In the genomic region with DNA sequence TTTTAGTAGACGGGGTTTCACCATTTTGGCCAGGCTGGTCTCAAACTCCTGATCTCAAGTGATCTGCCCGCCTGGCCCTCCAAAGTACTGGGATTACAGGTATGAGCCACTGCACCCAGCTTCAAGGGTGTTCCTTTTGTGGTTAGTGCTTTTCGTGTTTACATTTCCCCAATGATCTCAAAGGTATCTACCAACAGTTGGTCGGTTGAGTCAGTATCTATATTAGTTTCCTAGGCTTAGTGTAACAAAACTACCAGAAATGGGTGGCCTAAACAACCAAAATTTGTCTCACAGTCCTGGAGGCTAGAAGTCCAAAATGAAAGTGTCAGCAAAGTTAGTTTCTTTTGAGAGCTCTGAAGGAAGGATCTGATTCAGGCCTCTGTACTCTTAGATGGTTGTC, we compare ENCODE assay signal across 15 cellular contexts. TPM values are rescaled to one million over a fixed set of nuclear protein-coding genes. Genes with fewer than 3 reads are reported as not detected.
DNase-seq lines count a peak whose midpoint lies in the region; ATAC-seq and TF ChIP-seq lines count a peak whose summit lies in the region.
"Had no signal": no experiment of that assay in that cellular context is flagged by ENCODE, and none has a peak within 500 bp of the region (broad histone marks: within the 10 kb centered on the region; RNA-seq: fewer than 3 reads in every experiment).

No MANE protein-coding gene starts in this region.

- no peaks in the 10 kb centered on the region for H3K9me3 Mint-ChIP-seq in CD8-positive, alpha-beta memory T cell
- H3K9me3 Mint-ChIP-seq in osteocyte (ENCODE audit: unreplicated experiment) (peaks cover 6% of the 10 kb centered on the region), immature natural killer cell (no peaks in the 10 kb centered on the region)
- H3K9me3 Mint-ChIP-seq: GM23338 had no signal

- CTCF ChIA-PET in CD8-positive, alpha-beta memory T cell (lab: Charles Lee): no interaction called here

- H3K27me3 Mint-ChIP-seq in CD8-positive, alpha-beta memory T cell: no peaks in the 10 kb centered on the region
- H3K27me3 Mint-ChIP-seq in osteocyte (ENCODE audit: unreplicated experiment) (no peaks in the 10 kb centered on the region), immature natural killer cell (ENCODE audit: low read depth in 3 of 3) (peaks cover 0 to 1% (median 0%) of the 10 kb centered on the region in 3 donors)

- H3K27ac Mint-ChIP-seq in CD8-positive, alpha-beta memory T cell: peak overlapping the region in 7 of 8 donors; percentile 22 to 78 (median 43)
- no peak overlapping the region for H3K27ac Mint-ChIP-seq in osteocyte (ENCODE audit: unreplicated experiment)
- H3K27ac Mint-ChIP-seq in immature natural killer cell: peak overlapping the region in 1 of 6 donors; percentile 40
- H3K27ac Mint-ChIP-seq: GM23338 had no signal

- no peak overlapping the region for H3K4me3 ChIP-seq in CD8-positive, alpha-beta memory T cell (ENCODE audit: low read length)
- H3K4me3 ChIP-seq in HAP-1: no peak overlapping the region
- H3K4me3 ChIP-seq: BLaER1 treated with 17β-estradiol and CSF1 and Interleukin-3, amounts not matched to agents 10 nM and 100 nM; GM23338; upper lobe of left lung had no signal

- H3K27me3 ChIP-seq in CD8-positive, alpha-beta memory T cell (ENCODE audit: insufficient read depth, low read length, poor library complexity, severe bottlenecking): no peaks in the 10 kb centered on the region
- H3K27me3 ChIP-seq in HAP-1 (ENCODE audit: low read depth): no peaks in the 10 kb centered on the region
- H3K27me3 ChIP-seq: BLaER1 treated with 17β-estradiol and CSF1 and Interleukin-3, amounts not matched to agents 10 nM and 100 nM; upper lobe of left lung had no signal

- peaks cover 38% of the 10 kb centered on the region for H3K36me3 ChIP-seq in CD8-positive, alpha-beta memory T cell (ENCODE audit: insufficient read depth, low read length)
- H3K36me3 ChIP-seq in HAP-1 (replicated peaks): peaks cover 72% of the 10 kb centered on the region

- H3K4me1 ChIP-seq in CD8-positive, alpha-beta memory T cell (ENCODE audit: insufficient read depth, low read length): no peaks in the 10 kb centered on the region
- no peaks in the 10 kb centered on the region for H3K4me1 ChIP-seq in HAP-1
- H3K4me1 ChIP-seq: upper lobe of left lung had no signal

- DNase-seq in CD8-positive, alpha-beta memory T cell: no peak
- DNase-seq in HAP-1 (ENCODE audit: low spot score in 2 of 2): no peak
- DNase-seq in germinal center (ENCODE audit: low spot score): no peak
- DNase-seq in osteocyte (ENCODE audit: extremely low spot score, unreplicated experiment): no peak
- DNase-seq in immature natural killer cell: no peak
- DNase-seq: NCI-H1930, upper lobe of left lung had no signal

- peaks cover 2 to 22% (median 6%) of the 10 kb centered on the region in 3 donors for H3K4me1 Mint-ChIP-seq in CD8-positive, alpha-beta memory T cell
- no peaks in the 10 kb centered on the region for H3K4me1 Mint-ChIP-seq in osteocyte (ENCODE audit: unreplicated experiment)
- peaks cover 0 to 2% of the 10 kb centered on the region in 2 donors for H3K4me1 Mint-ChIP-seq in immature natural killer cell
- H3K4me1 Mint-ChIP-seq: GM23338 had no signal

- H3K36me3 Mint-ChIP-seq in CD8-positive, alpha-beta memory T cell: peaks cover 31 to 77% (median 33%) of the 10 kb centered on the region in 3 donors
- H3K36me3 Mint-ChIP-seq in osteocyte (ENCODE audit: unreplicated experiment) (peaks cover 64% of the 10 kb centered on the region), immature natural killer cell (peaks cover 31 to 53% (median 38%) of the 10 kb centered on the region in 3 donors)

- POLR2A ChIA-PET in CD8-positive, alpha-beta memory T cell (lab: Charles Lee): no interaction called here

- TF ChIP-seq CTCF in osteocyte (IDR thresholded peaks at IDR 0.05): no peak

- in situ Hi-C loops in HAP-1 (cut with MboI; ENCODE audit: low sequenced_read_pairs): no loop called here

- H3K27ac ChIP-seq in CD8-positive, alpha-beta memory T cell (ENCODE audit: low read depth, low read length): no peak overlapping the region
- H3K27ac ChIP-seq: BLaER1 treated with 17β-estradiol and CSF1 and Interleukin-3, amounts not matched to agents 10 nM and 100 nM; upper lobe of left lung had no signal

- H3K9me3 ChIP-seq in CD8-positive, alpha-beta memory T cell (ENCODE audit: low read length): no peaks in the 10 kb centered on the region
- H3K9me3 ChIP-seq in HAP-1: no peaks in the 10 kb centered on the region
- H3K9me3 ChIP-seq: BLaER1 treated with 17β-estradiol and CSF1 and Interleukin-3, amounts not matched to agents 10 nM and 100 nM; upper lobe of left lung had no signal

- peak; percentile 73 for ATAC-seq in GM18870 (IDR thresholded peaks at IDR 0.05; ENCODE audit: unreplicated experiment)
- ATAC-seq in HG02588 (IDR thresholded peaks at IDR 0.05; ENCODE audit: unreplicated experiment): peak; percentile 45
- peak; percentile 37 for ATAC-seq in HG03469 (IDR thresholded peaks at IDR 0.05; ENCODE audit: unreplicated experiment)
- ATAC-seq: esophagus mucosa, GM23338 had no signal

- no peak overlapping the region for H3K4me3 Mint-ChIP-seq in CD8-positive, alpha-beta memory T cell
- no peak overlapping the region for H3K4me3 Mint-ChIP-seq in osteocyte (ENCODE audit: unreplicated experiment)
- H3K4me3 Mint-ChIP-seq in immature natural killer cell: no peak overlapping the region
- H3K4me3 Mint-ChIP-seq: GM23338 had no signal

RNA-seq across cellular contexts. Expression of gene CASP8AP2, which starts 30.1 kb away (rescaled TPM):
- total RNA-seq in CD8-positive, alpha-beta memory T cell: 10 to 100 TPM; 30.8 to 31.3 TPM
- 60.0 TPM for polyA plus RNA-seq in CD8-positive, alpha-beta memory T cell
- total RNA-seq in osteocyte: 15.0 and 15.2 TPM in 2 replicates
- 10 to 100 TPM in 2 of 3 donors, 1 to 10 TPM in 1; 7.8 to 52.1 (median 19.5) TPM for polyA plus RNA-seq in immature natural killer cell

RNA-seq across cellular contexts. Expression of gene GJA10, which starts 34.5 kb away (rescaled TPM):
- not detected for total RNA-seq in CD8-positive, alpha-beta memory T cell
- not detected for polyA plus RNA-seq in CD8-positive, alpha-beta memory T cell
- not detected in 2 replicates for total RNA-seq in osteocyte
- not detected for polyA plus RNA-seq in immature natural killer cell
- total RNA-seq: cardiac septum, esophagus mucosa, GM23338, OCI-LY7, upper lobe of left lung had no signal
- polyA plus RNA-seq: GM23338 had no signal

RNA-seq across cellular contexts. Expression of gene MDN1, which starts 40.1 kb away (rescaled TPM):
- 10 to 100 TPM; 63.3 to 63.6 TPM for total RNA-seq in CD8-positive, alpha-beta memory T cell
- polyA plus RNA-seq in CD8-positive, alpha-beta memory T cell: 8.6 TPM
- total RNA-seq in osteocyte: 30.8 and 33.4 TPM in 2 replicates
- 1 to 10 TPM; 2.6 to 9.3 (median 3.1) TPM for polyA plus RNA-seq in immature natural killer cell
